In the genomic region with DNA sequence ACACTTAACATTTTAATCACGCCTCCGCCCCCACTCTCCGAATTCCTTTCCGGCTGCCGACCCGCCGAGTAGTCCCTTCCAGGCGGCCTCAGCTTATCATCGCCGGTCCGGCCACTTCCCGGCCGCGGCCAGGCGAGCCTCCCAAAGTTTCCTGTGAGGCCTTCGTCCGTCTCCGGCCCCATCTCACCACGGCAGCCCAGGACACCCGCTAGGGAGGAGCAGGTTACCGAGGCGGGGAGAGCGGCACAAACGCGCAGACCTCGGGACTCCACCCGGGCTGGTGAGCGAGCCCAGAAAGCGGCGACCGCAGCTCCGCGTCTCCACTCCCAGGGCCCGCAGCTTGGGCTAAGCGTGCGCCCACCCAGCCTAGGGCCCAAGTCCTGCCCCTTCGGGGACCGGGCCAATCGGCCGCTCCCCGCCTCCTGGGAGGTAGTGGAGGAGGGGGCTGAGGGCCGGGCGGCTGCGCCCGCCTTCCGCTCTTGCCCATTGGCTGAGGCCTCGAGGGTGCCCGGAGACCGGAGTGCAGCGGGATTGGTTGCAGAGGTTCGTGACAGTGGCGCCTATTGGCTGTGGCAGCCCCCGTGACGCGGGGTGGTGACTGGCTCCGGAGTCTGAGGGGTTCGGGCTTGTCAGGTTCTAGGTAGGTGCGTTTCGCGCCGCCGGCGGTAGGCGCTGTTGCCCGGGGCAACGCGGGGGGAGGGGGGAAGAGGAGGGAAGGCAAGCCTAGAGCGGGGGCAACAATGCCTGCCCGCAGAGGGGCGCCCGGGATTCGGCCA, we compare ENCODE assay signal across 8 cellular contexts. TPM values are rescaled to one million over a fixed set of nuclear protein-coding genes. Genes with fewer than 3 reads are reported as not detected.
DNase-seq lines count a peak whose midpoint lies in the region; ATAC-seq and TF ChIP-seq lines count a peak whose summit lies in the region.

No MANE protein-coding gene starts in this region.

- peak overlapping the region; percentile 82 for H2AFZ ChIP-seq in PC-3 (ENCODE audit: low read length)

- H3K4me3 ChIP-seq in PC-3 (ENCODE audit: low read length) (peak overlapping the region; percentile 77), muscle layer of colon (ENCODE audit: low read depth in 1 of 2, low read length in 2 of 2) (peak overlapping the region; percentile 97 to 99)

- H3K9me3 Mint-ChIP-seq in IgD-negative memory B cell = no peaks in the 10 kb centered on the region

- peak overlapping the region; percentile 92 for H3K4me2 ChIP-seq in PC-3 (ENCODE audit: low read length)

- no peaks in the 10 kb centered on the region for H4K20me1 ChIP-seq in PC-3 (ENCODE audit: low read length)

- H3K4me3 Mint-ChIP-seq in IgD-negative memory B cell = peak overlapping the region; percentile 88 to 99 (median 96)

- CTCF ChIA-PET in PC-3 (lab: Charles Lee) = no interaction called here

- no peaks in the 10 kb centered on the region for H3K9me2 ChIP-seq in PC-3 (replicated peaks; ENCODE audit: low read length)

- POLR2A ChIA-PET in PC-3 (lab: Charles Lee; ENCODE audit: unreplicated experiment) = interaction anchor here (0.6 to 1.0 kb wide), 4 partner anchors 20 to 153 kb away, joined by 3 to 5 read pairs (median 4); no protein-coding TSS in a partner anchor

- TF ChIP-seq CTCF in PC-3 (conservative IDR thresholded peaks at IDR 0.05; ENCODE audit: low read depth, low read length) = peak; percentile 30

- peak; percentile 95 for ATAC-seq in GM21529 (IDR thresholded peaks at IDR 0.05; ENCODE audit: unreplicated experiment)
- ATAC-seq in PC-3 = peak; percentile 91
- ATAC-seq in esophagus mucosa = peak; percentile 98

- H3K27ac Mint-ChIP-seq in IgD-negative memory B cell = peak overlapping the region; percentile 73 to 97 (median 92)

- peaks cover 50% of the 10 kb centered on the region for H3K79me2 ChIP-seq in PC-3 (ENCODE audit: low read length)

- BruUV-seq in PC-3 (replicated peaks; lab: Mats Ljungman, UMichigan) = no TSS peak

- no peaks in the 10 kb centered on the region for H3F3A ChIP-seq in PC-3 (ENCODE audit: low read length, unreplicated experiment)

- H3K4me1 ChIP-seq in PC-3 (ENCODE audit: insufficient read depth, low read length) (peaks cover 35% of the 10 kb centered on the region), muscle layer of colon (ENCODE audit: insufficient read depth, low read length) (peaks cover 2% of the 10 kb centered on the region)

- DNase-seq in DMS53 (lab: John Stamatoyannopoulos, UW) (peak; percentile 99), PC-3 (peak; percentile 99)
- DNase-seq in activated T-cell treated with anti-CD3 and anti-CD28 coated beads, Interleukin-2, amount 50 U/mL, for 48 hours = peak; percentile 96 to 98
- DNase-seq in stimulated activated CD8-positive, alpha-beta memory T cell treated with anti-CD3 and anti-CD28 coated beads, Interleukin-7, amount 100 ng/mL, for 24 hours (ENCODE audit: low read depth) = peak; percentile 96

- peaks cover 5 to 18% (median 11%) of the 10 kb centered on the region in 3 donors for H3K4me1 Mint-ChIP-seq in IgD-negative memory B cell

- H3K9me3 ChIP-seq in PC-3 (ENCODE audit: low read length) = no peaks in the 10 kb centered on the region
- H3K9me3 ChIP-seq in muscle layer of colon (ENCODE audit: low read length) = no peaks in the 10 kb centered on the region

- H3K27ac ChIP-seq in PC-3 (ENCODE audit: low read length) = peak overlapping the region; percentile 77
- peak overlapping the region; percentile 98 for H3K27ac ChIP-seq in muscle layer of colon (ENCODE audit: low read depth, low read length)

- H3K27me3 ChIP-seq in PC-3 (ENCODE audit: low read length) = no peaks in the 10 kb centered on the region
- no peaks in the 10 kb centered on the region for H3K27me3 ChIP-seq in muscle layer of colon (ENCODE audit: control insufficient read depth in 1 of 2, insufficient read depth in 2 of 2, low read length in 2 of 2)

- no peaks in the 10 kb centered on the region for H3K27me3 Mint-ChIP-seq in IgD-negative memory B cell

- peak overlapping the region; percentile 93 for H3K9ac ChIP-seq in PC-3 (ENCODE audit: low read length)
- H3K9ac ChIP-seq in muscle layer of colon (ENCODE audit: low read length) = peak overlapping the region; percentile 99

- H3K36me3 Mint-ChIP-seq in IgD-negative memory B cell = no peaks in the 10 kb centered on the region

- intact Hi-C loops in PC-3 (cut with micrococcal nuclease) = loop anchor here (1.0 to 2.0 kb wide), 6 partner anchors 20 to 152 kb away; no protein-coding TSS in a partner anchor

- no peaks in the 10 kb centered on the region for H3K36me3 ChIP-seq in PC-3 (ENCODE audit: low read depth, low read length)
- no peaks in the 10 kb centered on the region for H3K36me3 ChIP-seq in muscle layer of colon (ENCODE audit: insufficient read depth, low read length)

RNA-seq across cellular contexts. Expression of a gene that starts 0.8 kb away (rescaled TPM):
- 12.6 TPM for polyA plus RNA-seq in IgD-negative memory B cell
- total RNA-seq in PC-3 (2014; rRNA removed) = 19.4 and 20.2 TPM in 2 replicates
- total RNA-seq in esophagus mucosa = 20.4 TPM

Comparison
In these comparisons a context has a peak if more than half of its experiments do, and no peak if none do; other contexts are left out.
1. Peak in every context shown above with its lines: DNase-seq, ATAC-seq, H3K4me3 ChIP-seq and H3K27ac ChIP-seq.